8 cellular contexts compared by ENCODE assay signal in the genomic region with DNA sequence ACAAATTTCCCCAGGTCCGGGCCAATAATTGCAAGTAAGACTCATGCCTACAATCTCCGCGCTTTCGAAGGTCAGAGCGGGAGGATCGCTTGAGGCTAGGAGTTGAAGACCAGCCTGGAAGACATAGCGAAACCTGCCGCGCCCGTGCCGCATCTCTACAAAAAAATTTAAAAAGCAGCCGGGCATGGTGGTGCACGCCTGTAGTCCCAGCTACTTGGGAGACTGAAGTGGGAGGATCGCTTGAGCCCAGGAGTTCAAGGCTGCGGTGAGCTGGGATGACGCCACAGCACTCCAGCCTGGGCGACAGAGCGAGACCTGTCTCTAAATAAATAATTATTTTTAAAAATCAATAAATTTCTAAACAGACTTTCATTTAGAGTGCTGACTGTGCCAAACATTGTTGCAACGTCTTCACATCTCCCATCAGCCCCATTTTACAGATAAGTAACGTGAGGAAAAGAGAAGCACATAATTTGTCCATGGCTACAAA. TPM values are rescaled to one million over a fixed set of nuclear protein-coding genes. Genes with fewer than 3 reads are reported as not detected.
DNase-seq lines count a peak whose midpoint lies in the region.

No MANE protein-coding gene starts in this region.

- peaks cover 9% of the 10 kb centered on the region for H3K9me3 ChIP-seq in iPS-18c (ENCODE audit: control insufficient read depth, insufficient read depth, low read length)
- peaks cover 0 to 4% (median 0%) of the 10 kb centered on the region in 5 donors for H3K9me3 ChIP-seq in subcutaneous abdominal adipose tissue (ENCODE audit: control insufficient read depth in 5 of 5, low read length in 5 of 5)

- H3K27ac ChIP-seq in ACC112 (ENCODE audit: low read depth, low read length), result no peak overlapping the region
- no peak overlapping the region for H3K27ac ChIP-seq in subcutaneous abdominal adipose tissue (ENCODE audit: low read depth, low read length)

- H3K27me3 ChIP-seq in ACC112 (ENCODE audit: insufficient read depth, low read length) (no peaks in the 10 kb centered on the region), H7 (ENCODE audit: control insufficient read depth, insufficient read depth, low read length) (no peaks in the 10 kb centered on the region; the same call in 1 of the 2 replicates), subcutaneous abdominal adipose tissue (ENCODE audit: control insufficient read depth in 5 of 5, insufficient read depth in 4 of 5, low read length in 5 of 5) (peaks cover 0 to 2% (median 0%) of the 10 kb centered on the region in 5 donors)

- H3K4me3 ChIP-seq in ACC112 (ENCODE audit: low read depth, low read length), result peak overlapping the region; percentile 88
- peak overlapping the region; percentile 94 for H3K4me3 ChIP-seq in H7 (ENCODE audit: insufficient read depth, low read depth, low read length)
- H3K4me3 ChIP-seq in iPS-18c (ENCODE audit: insufficient read depth, low read depth, low read length), result peak overlapping the region; percentile 85
- peak overlapping the region; percentile 86 to 96 (median 93) for H3K4me3 ChIP-seq in subcutaneous abdominal adipose tissue (ENCODE audit: low read depth in 1 of 5, low read length in 5 of 5)

- H3K9me3 Mint-ChIP-seq in activated T-helper 1 cell treated with anti-CD3 and anti-CD28 coated beads, Interleukin-12 subunit alpha, Interleukin-12 subunit beta, Interleukin-2, Interleukin-4 antibody, amounts not matched to agents 30 ng/mL and 10 ng/mL and 1 ng/mL, durations not matched to agents 14 hours and 24 hours and 36 hours, result peaks cover 10% of the 10 kb centered on the region

- H3K36me3 Mint-ChIP-seq in activated T-helper 1 cell treated with anti-CD3 and anti-CD28 coated beads, Interleukin-12 subunit alpha, Interleukin-12 subunit beta, Interleukin-2, Interleukin-4 antibody, amounts not matched to agents 30 ng/mL and 10 ng/mL and 1 ng/mL, durations not matched to agents 14 hours and 24 hours and 36 hours (ENCODE audit: low read depth), result no peaks in the 10 kb centered on the region

- H3K79me2 ChIP-seq in ACC112 (ENCODE audit: control insufficient read depth, insufficient read depth, low read length, unreplicated experiment), result no peaks in the 10 kb centered on the region

- peak overlapping the region; percentile 60 for H3K27ac Mint-ChIP-seq in activated T-helper 1 cell treated with anti-CD3 and anti-CD28 coated beads, Interleukin-12 subunit alpha, Interleukin-12 subunit beta, Interleukin-2, Interleukin-4 antibody, amounts not matched to agents 30 ng/mL and 10 ng/mL and 1 ng/mL, durations not matched to agents 14 hours and 24 hours and 36 hours

- H3K36me3 ChIP-seq in ACC112 (ENCODE audit: insufficient read depth, low read length) (no peaks in the 10 kb centered on the region), H7 (replicated peaks; ENCODE audit: control insufficient read depth, insufficient read depth, low read length) (no peaks in the 10 kb centered on the region), subcutaneous abdominal adipose tissue (ENCODE audit: control insufficient read depth in 5 of 5, insufficient read depth in 5 of 5, low read length in 5 of 5) (no peaks in the 10 kb centered on the region)

- H2AFZ ChIP-seq in ACC112 (ENCODE audit: low read length, unreplicated experiment), result peak overlapping the region; percentile 83

- intact Hi-C loops in activated T-helper 1 cell treated with anti-CD3 and anti-CD28 coated beads, Interleukin-12 subunit alpha, Interleukin-12 subunit beta, Interleukin-2, Interleukin-4 antibody, amounts not matched to agents 30 ng/mL and 10 ng/mL and 1 ng/mL, durations not matched to agents 14 hours and 24 hours and 36 hours (cut with micrococcal nuclease), result loop anchor here (1.0 to 10.0 kb wide), 8 partner anchors 24 to 478 kb away; partner anchors contain the start of genes GSTO2, ITPRIP, SLK and STN1

- DNase-seq in H7 (no peak), kidney glomerular epithelial cell (lab: John Stamatoyannopoulos, UW) (no peak), D341Med (ENCODE audit: low spot score) (no peak), NCI-H345 (lab: John Stamatoyannopoulos, UW) (no peak)
- no peak for DNase-seq in activated T-helper 1 cell treated with anti-CD3 and anti-CD28 coated beads, Interleukin-12 subunit alpha, Interleukin-12 subunit beta, Interleukin-2, Interleukin-4 antibody, amounts not matched to agents 30 ng/mL and 10 ng/mL and 1 ng/mL, durations not matched to agents 14 hours and 24 hours and 36 hours (ENCODE audit: low spot score)

- H3K4me3 Mint-ChIP-seq in activated T-helper 1 cell treated with anti-CD3 and anti-CD28 coated beads, Interleukin-12 subunit alpha, Interleukin-12 subunit beta, Interleukin-2, Interleukin-4 antibody, amounts not matched to agents 30 ng/mL and 10 ng/mL and 1 ng/mL, durations not matched to agents 14 hours and 24 hours and 36 hours, result peak overlapping the region; percentile 82

- peaks cover 36% of the 10 kb centered on the region for H3K27me3 Mint-ChIP-seq in activated T-helper 1 cell treated with anti-CD3 and anti-CD28 coated beads, Interleukin-12 subunit alpha, Interleukin-12 subunit beta, Interleukin-2, Interleukin-4 antibody, amounts not matched to agents 30 ng/mL and 10 ng/mL and 1 ng/mL, durations not matched to agents 14 hours and 24 hours and 36 hours (ENCODE audit: insufficient read depth)

- no peaks in the 10 kb centered on the region for H3K4me1 ChIP-seq in ACC112 (ENCODE audit: control insufficient read depth, insufficient read depth, low read length, unreplicated experiment)
- peaks cover 0 to 14% (median 11%) of the 10 kb centered on the region in 5 donors for H3K4me1 ChIP-seq in subcutaneous abdominal adipose tissue (ENCODE audit: control insufficient read depth in 5 of 5, insufficient read depth in 5 of 5, low read length in 5 of 5)

- peak overlapping the region in 2 of 5 donors; percentile 40 to 52 for H3K9ac ChIP-seq in subcutaneous abdominal adipose tissue (ENCODE audit: low read length in 5 of 5)

- H3K4me1 Mint-ChIP-seq in activated T-helper 1 cell treated with anti-CD3 and anti-CD28 coated beads, Interleukin-12 subunit alpha, Interleukin-12 subunit beta, Interleukin-2, Interleukin-4 antibody, amounts not matched to agents 30 ng/mL and 10 ng/mL and 1 ng/mL, durations not matched to agents 14 hours and 24 hours and 36 hours (ENCODE audit: low read depth), result peaks cover 12% of the 10 kb centered on the region

RNA-seq across cellular contexts. Expression of gene CFAP43, which starts 0.5 kb away (rescaled TPM):
- total RNA-seq in H7 (2014; rRNA removed; shearing (Covaris generic)), result 0.21 and 0.30 TPM in 2 replicates
- not detected in 2 replicates for total RNA-seq in activated T-helper 1 cell treated with anti-CD3 and anti-CD28 coated beads, Interleukin-12 subunit alpha, Interleukin-12 subunit beta, Interleukin-2, Interleukin-4 antibody, amounts not matched to agents 30 ng/mL and 10 ng/mL and 1 ng/mL, durations not matched to agents 14 hours and 24 hours and 36 hours

RNA-seq across cellular contexts. Expression of gene GSTO1, which starts 22.0 kb away (rescaled TPM):
- total RNA-seq in H7 (2014; rRNA removed; shearing (Covaris generic)), result 130 and 155 TPM in 2 replicates
- 125 TPM in 2 replicates for total RNA-seq in activated T-helper 1 cell treated with anti-CD3 and anti-CD28 coated beads, Interleukin-12 subunit alpha, Interleukin-12 subunit beta, Interleukin-2, Interleukin-4 antibody, amounts not matched to agents 30 ng/mL and 10 ng/mL and 1 ng/mL, durations not matched to agents 14 hours and 24 hours and 36 hours

RNA-seq across cellular contexts. Expression of gene GSTO2, which starts 36.3 kb away (rescaled TPM):
- total RNA-seq in H7 (2014; rRNA removed; shearing (Covaris generic)), result 15.2 and 20.6 TPM in 2 replicates
- 1.1 and 1.2 TPM in 2 replicates for total RNA-seq in activated T-helper 1 cell treated with anti-CD3 and anti-CD28 coated beads, Interleukin-12 subunit alpha, Interleukin-12 subunit beta, Interleukin-2, Interleukin-4 antibody, amounts not matched to agents 30 ng/mL and 10 ng/mL and 1 ng/mL, durations not matched to agents 14 hours and 24 hours and 36 hours
